10 cellular contexts compared by ENCODE assay signal in genomic region chr3:185153861-185154629, GRCh38.
A peak's percentile ranks its signal among the peaks of the same experiment; 100 is the strongest.
DNase-seq lines count a peak whose midpoint lies in the region; ATAC-seq lines count a peak whose summit lies in the region.
"Had no signal": no experiment of that assay in that cellular context is flagged by ENCODE, and none has a peak within 500 bp of the region (broad histone marks: within the 10 kb centered on the region; RNA-seq: fewer than 3 reads in every experiment).

No MANE protein-coding gene starts in this region.

- H3K9ac ChIP-seq in HUES48 (ENCODE audit: low read depth, low read length) (no peak overlapping the region), subcutaneous abdominal adipose tissue (ENCODE audit: low read length in 5 of 5) (no peak overlapping the region)

- no peak overlapping the region for H3K27ac ChIP-seq in HUES48 (ENCODE audit: low read depth, low read length)
- H3K27ac ChIP-seq in subcutaneous abdominal adipose tissue (ENCODE audit: low read depth, low read length) = no peak overlapping the region

- H3K9me3 ChIP-seq in HUES48 (ENCODE audit: control insufficient read depth, insufficient read depth, low read length) = no peaks in the 10 kb centered on the region
- H3K9me3 ChIP-seq in subcutaneous abdominal adipose tissue (ENCODE audit: control insufficient read depth in 5 of 5, low read length in 5 of 5) = no peaks in the 10 kb centered on the region
- H3K9me3 ChIP-seq in HAP-1 = no peaks in the 10 kb centered on the region

- H3K27me3 ChIP-seq in HUES48 (ENCODE audit: control insufficient read depth, insufficient read depth, low read length) (peaks cover 38% of the 10 kb centered on the region), subcutaneous abdominal adipose tissue (ENCODE audit: control insufficient read depth in 5 of 5, insufficient read depth in 4 of 5, low read length in 5 of 5) (peaks cover 0 to 10% (median 0%) of the 10 kb centered on the region in 5 donors), HAP-1 (ENCODE audit: low read depth) (peaks cover 17% of the 10 kb centered on the region)

- peaks cover 14% of the 10 kb centered on the region for H3K4me1 ChIP-seq in HUES48 (ENCODE audit: control insufficient read depth, insufficient read depth, low read length)
- H3K4me1 ChIP-seq in subcutaneous abdominal adipose tissue (ENCODE audit: control insufficient read depth in 5 of 5, insufficient read depth in 5 of 5, low read length in 5 of 5) = peaks cover 0 to 24% (median 15%) of the 10 kb centered on the region in 5 donors
- H3K4me1 ChIP-seq in HAP-1 = no peaks in the 10 kb centered on the region

- H3K4me3 ChIP-seq in HUES48 (ENCODE audit: low read depth, low read length) (peak overlapping the region; percentile 9; the same call in 1 of the 2 replicates), subcutaneous abdominal adipose tissue (ENCODE audit: low read depth in 1 of 5, low read length in 5 of 5) (peak overlapping the region; percentile 22 to 85 (median 75)), HAP-1 (no peak overlapping the region)

- no peaks in the 10 kb centered on the region for H3K36me3 ChIP-seq in HUES48 (ENCODE audit: control insufficient read depth, insufficient read depth, low read length)
- no peaks in the 10 kb centered on the region for H3K36me3 ChIP-seq in subcutaneous abdominal adipose tissue (ENCODE audit: control insufficient read depth in 5 of 5, insufficient read depth in 5 of 5, low read length in 5 of 5)
- H3K36me3 ChIP-seq in HAP-1 (replicated peaks) = no peaks in the 10 kb centered on the region

- no peak for ATAC-seq in HG03457 (IDR thresholded peaks at IDR 0.05; ENCODE audit: unreplicated experiment)

- DNase-seq in astrocyte of the hippocampus (ENCODE audit: low read depth, low spot score) = peak; percentile 22
- peak; percentile 40 for DNase-seq in iPS-NIHi7 (ENCODE audit: extremely low spot score)
- no peak for DNase-seq in HAP-1 (ENCODE audit: low spot score in 2 of 2)
- DNase-seq in germinal center (ENCODE audit: low spot score) = no peak
- DNase-seq: activated CD8-positive, alpha-beta memory T cell treated with anti-CD3 and anti-CD28 coated beads for 24 hours; DMS79; NCI-H82 had no signal

- in situ Hi-C loops in HAP-1 (cut with MboI; ENCODE audit: low sequenced_read_pairs) = no loop called here

Comparison
In these comparisons a context has a peak if more than half of its experiments do, and no peak if none do; other contexts are left out.
1. DNase-seq: peak in astrocyte of the hippocampus (single experiment) and iPS-NIHi7 (single experiment); none in HAP-1 (0 of 2) and germinal center (single experiment).